In genomic region chr17:32859857-32860525, GRCh38 we compare ENCODE assay signal across 1 cellular context.
TF ChIP-seq lines count a peak whose summit lies in the region.

No MANE protein-coding gene starts in this region.

TF ChIP-seq in K562, 482 proteins besides CTCF, POLR2A, EP300 and RAD21 (continued from another document):
- TF ChIP-seq VEZF1 (CRISPR knock-in tag; IDR thresholded peaks at IDR 0.05) (peak; percentile 69), KLF16 (IDR thresholded peaks at IDR 0.05) (peak; percentile 97), ZNF239 (CRISPR knock-in tag; IDR thresholded peaks at IDR 0.05) (0 out of 2 replicates have a peak, but pooled peaks have one; percentile 33), NFRKB (IDR thresholded peaks at IDR 0.05; ENCODE audit: low read depth) (no peak), ATF7 (IDR thresholded peaks at IDR 0.05) (peak; percentile 93), THRA (IDR thresholded peaks at IDR 0.05) (no peak), GATA2 (CRISPR knock-in tag; IDR thresholded peaks at IDR 0.05) (peak; percentile 60; the same call in 1 of the 2 replicates), KDM1A (IDR thresholded peaks at IDR 0.05) (peak; percentile 77 to 79), ZNF395 (CRISPR knock-in tag; IDR thresholded peaks at IDR 0.05) (peak; percentile 57; the same call in 1 of the 2 replicates)
